Comparison of ENCODE assay signal across 9 cellular contexts in the genomic region with DNA sequence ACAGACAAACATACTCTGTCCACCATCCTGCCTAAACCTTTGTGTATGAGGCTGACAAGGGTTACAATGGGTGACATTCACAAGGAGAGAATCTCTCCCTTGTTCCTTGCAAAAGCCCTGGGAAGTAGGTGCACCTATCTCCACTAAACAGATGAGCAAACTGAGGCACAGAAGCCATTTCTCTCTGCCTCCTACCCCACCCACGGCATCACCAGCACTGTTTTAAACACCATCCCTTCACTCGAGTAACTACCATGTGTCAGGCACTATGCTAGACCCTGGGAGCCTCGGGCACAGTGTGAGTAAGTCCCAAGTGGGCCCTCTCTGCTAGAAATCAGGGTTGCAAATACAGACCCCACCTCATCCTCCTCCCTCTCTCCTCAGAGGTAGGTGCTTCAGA. TPM values are rescaled to one million over a fixed set of nuclear protein-coding genes. Genes with fewer than 3 reads are reported as not detected.
A peak's percentile ranks its signal among the peaks of the same experiment; 100 is the strongest.
DNase-seq lines count a peak whose midpoint lies in the region; ATAC-seq, FAIRE-seq and TF ChIP-seq lines count a peak whose summit lies in the region.
"Had no signal": no experiment of that assay in that cellular context is flagged by ENCODE, and none has a peak within 500 bp of the region (broad histone marks: within the 10 kb centered on the region; RNA-seq: fewer than 3 reads in every experiment).

No MANE protein-coding gene starts in this region.

- 0% methylated on average over 3 of the region's 3 CpGs for WGBS in A549 (ENCODE audit: missing lambda C conversion rate)
- WGBS in mesodermal cell (ENCODE audit: insufficient coverage in 2 of 2), 2 experiments = 25 to 29% methylated on average over 3 of the region's 3 CpGs

- peaks cover 41% of the 10 kb centered on the region for H3K4me1 Mint-ChIP-seq in MCF 10A (ENCODE audit: insufficient read depth, unreplicated experiment)

- H3K27ac ChIP-seq in A549 = peak overlapping the region; percentile 74 to 94
- no peak overlapping the region for H3K27ac ChIP-seq in mesodermal cell (ENCODE audit: low read depth, low read length, severe bottlenecking)

- peak overlapping the region; percentile 92 for H3K27ac Mint-ChIP-seq in MCF 10A (ENCODE audit: low read depth, unreplicated experiment)

- intact Hi-C loops in MCF 10A (cut with micrococcal nuclease) = no loop called here

- TF ChIP-seq POLR2A in A549 (IDR thresholded peaks at IDR 0.05; ENCODE audit: low read length) = no peak

- TF ChIP-seq RAD21 in A549 (conservative IDR thresholded peaks at IDR 0.05 in 1 of 2, IDR thresholded peaks at IDR 0.05 in 1 of 2) = no peak

- BruUV-seq in MCF 10A (replicated peaks; lab: Mats Ljungman, UMichigan) = no TSS peak

- H3K9me3 ChIP-seq in A549 = no peaks in the 10 kb centered on the region
- H3K9me3 ChIP-seq in mesodermal cell (ENCODE audit: control insufficient read depth, low read length) = no peaks in the 10 kb centered on the region

- TF ChIP-seq CTCF in A549 (IDR thresholded peaks at IDR 0.05) = no peak
- TF ChIP-seq CTCF in MCF 10A (IDR thresholded peaks at IDR 0.05; ENCODE audit: unreplicated experiment) = no peak

- TF ChIP-seq EP300 in A549 (IDR thresholded peaks at IDR 0.05) = no peak

- peak overlapping the region; percentile 96 for H3K4me3 Mint-ChIP-seq in MCF 10A (ENCODE audit: unreplicated experiment)

- ATAC-seq in A549 (no peak), HG03095 (IDR thresholded peaks at IDR 0.05; ENCODE audit: unreplicated experiment) (no peak), HG02885 (IDR thresholded peaks at IDR 0.05; ENCODE audit: poor library complexity, unreplicated experiment) (no peak)

- H3K4me2 ChIP-seq in A549 = peak overlapping the region; percentile 98

- DNase-seq in A549 (ENCODE audit: low read depth in 1 of 2, low spot score in 1 of 2) (peak in 1 of 2 experiments; percentile 1), HT-29 (ENCODE audit: low spot score) (peak; percentile 5), MCF 10A (ENCODE audit: unreplicated experiment) (no peak), DMS53 treated with DMSO at 0.1 percent for 48 hours (lab: John Stamatoyannopoulos, UW; ENCODE audit: unreplicated experiment) (no peak), H4 (ENCODE audit: low spot score) (no peak)

- POLR2A ChIA-PET in A549 (lab: Yijun Ruan, JAX) (no interaction called here), MCF 10A (lab: Yijun Ruan, JAX) (interaction anchor here (2.5 kb wide), 1 partner anchor 41 kb away, joined by 7 read pairs; a partner anchor contains a TSS)

- H3K4me3 ChIP-seq in A549 (peak overlapping the region; percentile 86), mesodermal cell (ENCODE audit: extremely low read depth, insufficient read depth, low read length, poor library complexity, severe bottlenecking) (peak overlapping the region; percentile 89)

- peaks cover 36% of the 10 kb centered on the region for H3K36me3 ChIP-seq in mesodermal cell (ENCODE audit: control insufficient read depth, insufficient read depth, low read length)

- H3K4me1 ChIP-seq in A549 (peaks cover 21% of the 10 kb centered on the region; the same call in 2 of the 3 replicates), mesodermal cell (ENCODE audit: control insufficient read depth, insufficient read depth, low read length, poor library complexity, severe bottlenecking) (peaks cover 8% of the 10 kb centered on the region)

- CTCF ChIA-PET in A549 (lab: Yijun Ruan, JAX) (no interaction called here), MCF 10A (lab: Yijun Ruan, JAX) (interaction anchor here (1.0 kb wide), 1 partner anchor 15 kb away, joined by 3 read pairs; no protein-coding TSS in a partner anchor)

- H3K27me3 Mint-ChIP-seq in MCF 10A (ENCODE audit: insufficient read depth, unreplicated experiment) = no peaks in the 10 kb centered on the region

- H3K36me3 Mint-ChIP-seq in MCF 10A (ENCODE audit: insufficient read depth, unreplicated experiment) = peaks cover 25% of the 10 kb centered on the region

- FAIRE-seq in A549 (lab: Jason Lieb, UNC) = no peak
- FAIRE-seq: colon had no signal

- no peaks in the 10 kb centered on the region for H3K9me3 Mint-ChIP-seq in MCF 10A (ENCODE audit: unreplicated experiment)

TF ChIP-seq in A549, 52 proteins besides CTCF, POLR2A, EP300 and RAD21 (continues in another document):
- TF ChIP-seq RARB (CRISPR knock-in tag; IDR thresholded peaks at IDR 0.05) = no peak
- TF ChIP-seq, protein P1, sequence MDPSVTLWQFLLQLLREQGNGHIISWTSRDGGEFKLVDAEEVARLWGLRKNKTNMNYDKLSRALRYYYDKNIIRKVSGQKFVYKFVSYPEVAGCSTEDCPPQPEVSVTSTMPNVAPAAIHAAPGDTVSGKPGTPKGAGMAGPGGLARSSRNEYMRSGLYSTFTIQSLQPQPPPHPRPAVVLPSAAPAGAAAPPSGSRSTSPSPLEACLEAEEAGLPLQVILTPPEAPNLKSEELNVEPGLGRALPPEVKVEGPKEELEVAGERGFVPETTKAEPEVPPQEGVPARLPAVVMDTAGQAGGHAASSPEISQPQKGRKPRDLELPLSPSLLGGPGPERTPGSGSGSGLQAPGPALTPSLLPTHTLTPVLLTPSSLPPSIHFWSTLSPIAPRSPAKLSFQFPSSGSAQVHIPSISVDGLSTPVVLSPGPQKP (IDR thresholded peaks at IDR 0.05; ENCODE audit: low read depth, low read length) = no peak
- no peak for TF ChIP-seq EHMT2 (IDR thresholded peaks at IDR 0.05; ENCODE audit: low read depth)
- TF ChIP-seq, protein P2, sequence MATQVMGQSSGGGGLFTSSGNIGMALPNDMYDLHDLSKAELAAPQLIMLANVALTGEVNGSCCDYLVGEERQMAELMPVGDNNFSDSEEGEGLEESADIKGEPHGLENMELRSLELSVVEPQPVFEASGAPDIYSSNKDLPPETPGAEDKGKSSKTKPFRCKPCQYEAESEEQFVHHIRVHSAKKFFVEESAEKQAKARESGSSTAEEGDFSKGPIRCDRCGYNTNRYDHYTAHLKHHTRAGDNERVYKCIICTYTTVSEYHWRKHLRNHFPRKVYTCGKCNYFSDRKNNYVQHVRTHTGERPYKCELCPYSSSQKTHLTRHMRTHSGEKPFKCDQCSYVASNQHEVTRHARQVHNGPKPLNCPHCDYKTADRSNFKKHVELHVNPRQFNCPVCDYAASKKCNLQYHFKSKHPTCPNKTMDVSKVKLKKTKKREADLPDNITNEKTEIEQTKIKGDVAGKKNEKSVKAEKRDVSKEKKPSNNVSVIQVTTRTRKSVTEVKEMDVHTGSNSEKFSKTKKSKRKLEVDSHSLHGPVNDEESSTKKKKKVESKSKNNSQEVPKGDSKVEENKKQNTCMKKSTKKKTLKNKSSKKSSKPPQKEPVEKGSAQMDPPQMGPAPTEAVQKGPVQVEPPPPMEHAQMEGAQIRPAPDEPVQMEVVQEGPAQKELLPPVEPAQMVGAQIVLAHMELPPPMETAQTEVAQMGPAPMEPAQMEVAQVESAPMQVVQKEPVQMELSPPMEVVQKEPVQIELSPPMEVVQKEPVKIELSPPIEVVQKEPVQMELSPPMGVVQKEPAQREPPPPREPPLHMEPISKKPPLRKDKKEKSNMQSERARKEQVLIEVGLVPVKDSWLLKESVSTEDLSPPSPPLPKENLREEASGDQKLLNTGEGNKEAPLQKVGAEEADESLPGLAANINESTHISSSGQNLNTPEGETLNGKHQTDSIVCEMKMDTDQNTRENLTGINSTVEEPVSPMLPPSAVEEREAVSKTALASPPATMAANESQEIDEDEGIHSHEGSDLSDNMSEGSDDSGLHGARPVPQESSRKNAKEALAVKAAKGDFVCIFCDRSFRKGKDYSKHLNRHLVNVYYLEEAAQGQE (IDR thresholded peaks at IDR 0.05) = no peak
- no peak for TF ChIP-seq FOSB (CRISPR knock-in tag; IDR thresholded peaks at IDR 0.05)
- no peak for TF ChIP-seq HOXB13 (CRISPR knock-in tag; IDR thresholded peaks at IDR 0.05; ENCODE audit: low read depth)
- TF ChIP-seq, protein P3, sequence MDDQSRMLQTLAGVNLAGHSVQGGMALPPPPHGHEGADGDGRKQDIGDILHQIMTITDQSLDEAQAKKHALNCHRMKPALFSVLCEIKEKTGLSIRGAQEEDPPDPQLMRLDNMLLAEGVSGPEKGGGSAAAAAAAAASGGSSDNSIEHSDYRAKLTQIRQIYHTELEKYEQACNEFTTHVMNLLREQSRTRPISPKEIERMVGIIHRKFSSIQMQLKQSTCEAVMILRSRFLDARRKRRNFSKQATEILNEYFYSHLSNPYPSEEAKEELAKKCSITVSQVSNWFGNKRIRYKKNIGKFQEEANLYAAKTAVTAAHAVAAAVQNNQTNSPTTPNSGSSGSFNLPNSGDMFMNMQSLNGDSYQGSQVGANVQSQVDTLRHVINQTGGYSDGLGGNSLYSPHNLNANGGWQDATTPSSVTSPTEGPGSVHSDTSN (IDR thresholded peaks at IDR 0.05) = no peak

RNA-seq across cellular contexts. Expression of a gene that starts 0.9 kb away (rescaled TPM):
- polyA plus RNA-seq in A549 (2011; rRNA removed) = 12.6 and 20.5 TPM in 2 replicates
- 5.7 and 9.0 TPM in 2 replicates for polyA plus RNA-seq in A549 (2012; cell fraction: cytosol; rRNA removed)
- 2.2 and 5.6 TPM in 2 replicates for polyA plus RNA-seq in A549 (2012; cell fraction: nucleus; rRNA removed)
- 26.4 to 29.1 TPM (median 28.1 TPM) in 3 replicates for polyA plus RNA-seq in A549 (2017; fragmentation: RNase III; extraction: RNeasy Plus Mini Kit Qiagen cat#74134 plus additional on column Dnase treatment)
- 1.9 and 2.2 TPM in 2 replicates for polyA minus RNA-seq in A549 (2011; rRNA and poly(A)+ RNA removed)
- 21.0 and 25.4 TPM in 2 replicates for total RNA-seq in HT-29 (2014; rRNA removed; shearing (Covaris generic))
- 66.7 and 79.6 TPM in 2 replicates for total RNA-seq in MCF 10A (2022)
- 20.2 TPM for polyA plus RNA-seq in mesodermal cell (2013, experiment 1 of 2)
- 23.6 TPM for polyA plus RNA-seq in mesodermal cell (2013, experiment 2 of 2)
- 46.6 and 54.9 TPM in 2 replicates for total RNA-seq in H4 (2014; rRNA removed; shearing (Covaris generic))

RNA-seq across cellular contexts. Expression of a gene that starts 1.0 kb away (rescaled TPM):
- polyA plus RNA-seq in A549 (2011; rRNA removed) = 3.1 and 4.1 TPM in 2 replicates
- polyA plus RNA-seq in A549 (2012; cell fraction: cytosol; rRNA removed) = 1.4 and 1.6 TPM in 2 replicates
- polyA plus RNA-seq in A549 (2012; cell fraction: nucleus; rRNA removed) = 2.2 and 2.8 TPM in 2 replicates
- polyA plus RNA-seq in A549 (2017; fragmentation: RNase III; extraction: RNeasy Plus Mini Kit Qiagen cat#74134 plus additional on column Dnase treatment) = 1.9 to 2.2 TPM (median 2.0 TPM) in 3 replicates
- polyA minus RNA-seq in A549 (2011; rRNA and poly(A)+ RNA removed) = 4.9 and 5.7 TPM in 2 replicates
- 3.3 and 7.3 TPM in 2 replicates for total RNA-seq in HT-29 (2014; rRNA removed; shearing (Covaris generic))
- 5.9 and 7.6 TPM in 2 replicates for total RNA-seq in MCF 10A (2022)
- 5.7 TPM for polyA plus RNA-seq in mesodermal cell (2013, experiment 1 of 2)
- 4.3 TPM for polyA plus RNA-seq in mesodermal cell (2013, experiment 2 of 2)
- 4.6 and 5.5 TPM in 2 replicates for total RNA-seq in H4 (2014; rRNA removed; shearing (Covaris generic))

RNA-seq across cellular contexts. Expression of a gene that starts 41.0 kb away (rescaled TPM):
- polyA plus RNA-seq in A549 (2011; rRNA removed) (22.9 and 29.1 TPM in 2 replicates), A549 (2017; fragmentation: RNase III; extraction: RNeasy Plus Mini Kit Qiagen cat#74134 plus additional on column Dnase treatment) (12.7 to 15.9 TPM (median 13.9 TPM) in 3 replicates)
- 9.1 and 9.5 TPM in 2 replicates for polyA plus RNA-seq in A549 (2012; cell fraction: cytosol; rRNA removed)
- 2.8 and 5.5 TPM in 2 replicates for polyA plus RNA-seq in A549 (2012; cell fraction: nucleus; rRNA removed)
- polyA minus RNA-seq in A549 (2011; rRNA and poly(A)+ RNA removed) = 5.5 and 6.0 TPM in 2 replicates
- total RNA-seq in HT-29 (2014; rRNA removed; shearing (Covaris generic)) = 8.3 and 14.4 TPM in 2 replicates
- 26.8 and 31.5 TPM in 2 replicates for total RNA-seq in MCF 10A (2022)
- 42.1 TPM for polyA plus RNA-seq in mesodermal cell (2013, experiment 1 of 2)
- polyA plus RNA-seq in mesodermal cell (2013, experiment 2 of 2) = 47.8 TPM
- 34.1 and 37.0 TPM in 2 replicates for total RNA-seq in H4 (2014; rRNA removed; shearing (Covaris generic))
